In the genomic region with DNA sequence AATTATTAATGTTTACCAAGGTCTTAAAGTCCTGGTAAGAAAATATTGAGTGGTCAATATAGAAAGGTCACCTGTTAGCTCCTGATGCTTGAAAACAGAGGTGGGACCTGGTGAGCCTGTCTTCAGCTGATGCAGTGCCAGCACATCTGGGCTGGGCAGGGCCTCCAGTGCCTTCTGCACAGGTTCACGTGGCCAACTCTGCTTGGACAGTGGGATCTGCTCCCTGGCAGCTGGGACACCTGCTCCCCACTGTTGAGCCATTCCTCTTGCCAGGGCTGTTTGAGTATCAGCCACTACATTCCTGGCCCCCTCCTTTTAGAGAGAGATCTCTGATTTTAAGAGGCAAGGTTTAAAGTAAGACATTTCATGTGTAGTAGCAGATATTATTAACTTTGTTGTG, we compare ENCODE assay signal across 21 cellular contexts.
"Had no signal": no experiment of that assay in that cellular context is flagged by ENCODE, and none has a peak within 500 bp of the region (broad histone marks: within the 10 kb centered on the region; RNA-seq: fewer than 3 reads in every experiment).

No MANE protein-coding gene starts in this region.

- H3K4me1 Mint-ChIP-seq: activated CD4-positive, alpha-beta T cell treated with anti-CD3 and anti-CD28 coated beads, Interleukin-2, amount 10 ng/mL, durations not matched to agents 24 days and 14 days; activated T-helper 17 cell treated with anti-CD3 and anti-CD28 coated beads, Interleukin-2, amount 50 U/mL, for 72 hours; mesothelial cell of epicardium had no signal

- H3K27ac ChIP-seq: epithelial cell of prostate, spleen, upper lobe of right lung had no signal

- H3K27me3 Mint-ChIP-seq: activated CD8-positive, alpha-beta T cell treated with anti-CD3 and anti-CD28 coated beads for 36 hours; activated naive CD8-positive, alpha-beta T cell treated with anti-CD3 and anti-CD28 coated beads for 36 hours; activated T-helper 17 cell treated with anti-CD3 and anti-CD28 coated beads, Interleukin-2, amount 50 U/mL, for 72 hours; stimulated activated naive B cell treated with anti-CD40 and anti-IgM and Interleukin-4, amounts not matched to agents 10 μg/mL and 1 μg/mL and 100 μg/mL, for 72 hours had no signal

- H3K4me3 ChIP-seq: lung, spleen, upper lobe of right lung had no signal

- H3K9me3 ChIP-seq: upper lobe of right lung had no signal

- H3K27me3 ChIP-seq: spleen, upper lobe of right lung had no signal

- H3K9me3 Mint-ChIP-seq: activated CD4-positive, alpha-beta T cell treated with anti-CD3 and anti-CD28 coated beads, Interleukin-2, amount 10 ng/mL, durations not matched to agents 24 days and 14 days; activated naive CD8-positive, alpha-beta T cell treated with anti-CD3 and anti-CD28 coated beads for 36 hours; activated T-helper 17 cell treated with anti-CD3 and anti-CD28 coated beads, Interleukin-2, amount 50 U/mL, for 72 hours had no signal

- ATAC-seq: activated CD8-positive, alpha-beta T cell treated with anti-CD3 and anti-CD28 coated beads for 36 hours; activated T-helper 17 cell treated with anti-CD3 and anti-CD28 coated beads, Interleukin-2, amount 50 U/mL, for 72 hours; left colon; upper lobe of right lung had no signal

- H3K27ac Mint-ChIP-seq: activated CD4-positive, alpha-beta T cell treated with anti-CD3 and anti-CD28 coated beads, Interleukin-2, amount 10 ng/mL, durations not matched to agents 24 days and 14 days; activated CD8-positive, alpha-beta T cell treated with anti-CD3 and anti-CD28 coated beads for 36 hours; activated naive CD8-positive, alpha-beta T cell treated with anti-CD3 and anti-CD28 coated beads for 36 hours; activated T-helper 17 cell treated with anti-CD3 and anti-CD28 coated beads, Interleukin-2, amount 50 U/mL, for 72 hours; brain; endodermal cell; mesothelial cell of epicardium; stimulated activated naive B cell treated with anti-CD40 and anti-IgM and Interleukin-4, amounts not matched to agents 10 μg/mL and 1 μg/mL and 100 μg/mL, for 72 hours had no signal

- H3K4me1 ChIP-seq: upper lobe of right lung had no signal

- H3K4me3 Mint-ChIP-seq: activated CD4-positive, alpha-beta T cell treated with anti-CD3 and anti-CD28 coated beads, Interleukin-2, amount 10 ng/mL, durations not matched to agents 24 days and 14 days; activated CD8-positive, alpha-beta T cell treated with anti-CD3 and anti-CD28 coated beads for 36 hours; activated naive CD8-positive, alpha-beta T cell treated with anti-CD3 and anti-CD28 coated beads for 36 hours; activated T-helper 17 cell treated with anti-CD3 and anti-CD28 coated beads, Interleukin-2, amount 50 U/mL, for 72 hours; brain; endodermal cell; mesothelial cell of epicardium; stimulated activated naive B cell treated with anti-CD40 and anti-IgM and Interleukin-4, amounts not matched to agents 10 μg/mL and 1 μg/mL and 100 μg/mL, for 72 hours had no signal

- DNase-seq: activated CD4-positive, alpha-beta T cell treated with anti-CD3 and anti-CD28 coated beads, Interleukin-2, amount 10 ng/mL, durations not matched to agents 24 days and 14 days; activated CD8-positive, alpha-beta T cell treated with anti-CD3 and anti-CD28 coated beads for 36 hours; activated naive CD4-positive, alpha-beta T cell; activated naive CD8-positive, alpha-beta T cell treated with anti-CD3 and anti-CD28 coated beads for 36 hours; activated T-cell treated with anti-CD3 and anti-CD28 coated beads, Interleukin-2, amount 50 U/mL, for 1 hour; caudate nucleus; endodermal cell; foreskin fibroblast; hippocampal formation; islet precursor cell; left colon; retina; spleen; stimulated activated CD4-positive, alpha-beta T cell treated with anti-CD3 and anti-CD28 coated beads, Interleukin-4, amount 100 ng/mL, for 4 hours; stimulated activated naive B cell treated with anti-CD40 and anti-IgM and Interleukin-4, amounts not matched to agents 10 μg/mL and 1 μg/mL and 100 μg/mL, for 72 hours; upper lobe of right lung had no signal

- H3K36me3 ChIP-seq: spleen, upper lobe of right lung had no signal
